Comparison of ENCODE assay signal across 23 cellular contexts in the genomic region with DNA sequence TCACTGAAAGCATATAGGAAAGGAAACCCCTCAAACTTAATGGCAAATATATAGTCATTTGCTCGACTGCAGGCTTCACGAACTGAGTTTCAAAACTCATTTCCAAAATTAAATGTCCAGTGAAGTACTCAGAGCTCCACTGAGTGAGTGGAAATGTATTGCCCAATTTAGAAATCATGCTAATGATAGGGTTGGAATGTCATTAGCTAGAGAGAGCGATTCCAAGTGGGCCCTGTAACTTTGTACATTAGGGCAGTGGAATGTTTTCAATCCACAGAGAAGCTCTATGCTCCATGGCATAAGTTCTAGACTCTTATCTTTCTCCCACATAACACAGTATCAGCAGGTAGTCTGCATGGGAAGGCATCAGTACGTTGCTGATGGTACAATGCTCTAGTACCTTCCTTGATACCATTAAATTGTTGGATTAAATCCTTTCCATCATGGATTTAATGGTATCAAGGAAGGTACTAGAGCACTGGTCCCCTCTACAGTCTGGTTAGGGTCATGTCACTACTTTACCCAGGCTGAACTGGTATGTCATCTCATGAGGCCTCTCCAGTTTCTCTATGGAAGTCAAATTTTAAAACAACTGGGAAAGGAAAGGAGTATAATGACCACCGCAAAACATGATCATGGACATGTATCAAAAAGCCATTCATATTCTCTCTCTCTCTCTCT.
"Had no signal": no experiment of that assay in that cellular context is flagged by ENCODE, and none has a peak within 500 bp of the region (broad histone marks: within the 10 kb centered on the region; RNA-seq: fewer than 3 reads in every experiment).

No MANE protein-coding gene starts in this region.

- H3K36me3 Mint-ChIP-seq: activated CD8-positive, alpha-beta memory T cell treated with anti-CD3 and anti-CD28 coated beads, Interleukin-2, amount 10 ng/mL, durations not matched to agents 7 days and 5 days had no signal

- DNase-seq: activated B cell treated with CpG ODN at 0.5 μM for 24 hours; activated CD4-positive, alpha-beta T cell treated with anti-CD3 and anti-CD28 coated beads for 1 hour; activated CD4-positive, alpha-beta T cell treated with anti-CD3 and anti-CD28 coated beads, Interleukin-2, amount 10 ng/mL, durations not matched to agents 24 days and 14 days; activated CD4-positive, alpha-beta T cell treated with anti-CD3 and anti-CD28 coated beads, Interleukin-2, amount 50 U/mL, for 48 hours; activated CD8-positive, alpha-beta memory T cell treated with anti-CD3 and anti-CD28 coated beads, Interleukin-2, amount 10 ng/mL, durations not matched to agents 7 days and 5 days; activated effector memory CD4-positive, alpha-beta T cell treated with Interleukin-2 at 50 U/mL for 16 hours; activated naive CD4-positive, alpha-beta T cell treated with Interleukin-2 at 50 U/mL for 16 hours; activated naive CD8-positive, alpha-beta T cell treated with anti-CD3 and anti-CD28 coated beads for 36 hours; activated T-cell treated with anti-CD3 and anti-CD28 coated beads, Interleukin-2, amount 50 U/mL, for 24 hours; brain microvascular endothelial cell; caudate nucleus; KG1; NCI-H1048; NCI-H146; NCI-H187 treated with DMSO at 0.1 percent for 48 hours; NCI-H2081 treated with DMSO at 0.1 percent for 48 hours; NCI-H446; NCI-H524; PC-3; SIG-M5; T-helper 17 cell; T-helper 9 cell had no signal

- H3K27me3 Mint-ChIP-seq: activated B cell treated with CpG ODN at 0.5 μM for 24 hours; activated CD4-positive, alpha-beta T cell treated with anti-CD3 and anti-CD28 coated beads, Interleukin-2, amount 10 ng/mL, durations not matched to agents 24 days and 14 days; activated CD8-positive, alpha-beta memory T cell treated with anti-CD3 and anti-CD28 coated beads, Interleukin-2, amount 10 ng/mL, durations not matched to agents 7 days and 5 days; activated naive CD8-positive, alpha-beta T cell treated with anti-CD3 and anti-CD28 coated beads for 36 hours; activated T-cell treated with anti-CD3 and anti-CD28 coated beads, Interleukin-2, amount 50 U/mL, for 24 hours; T-helper 17 cell had no signal

- H3K27me3 ChIP-seq: brain microvascular endothelial cell had no signal

- H3K27ac ChIP-seq: brain microvascular endothelial cell had no signal

- H3K4me1 Mint-ChIP-seq: activated B cell treated with CpG ODN at 0.5 μM for 24 hours; activated CD4-positive, alpha-beta T cell treated with anti-CD3 and anti-CD28 coated beads, Interleukin-2, amount 10 ng/mL, durations not matched to agents 24 days and 14 days; activated CD8-positive, alpha-beta memory T cell treated with anti-CD3 and anti-CD28 coated beads, Interleukin-2, amount 10 ng/mL, durations not matched to agents 7 days and 5 days; activated naive CD8-positive, alpha-beta T cell treated with anti-CD3 and anti-CD28 coated beads for 36 hours; T-helper 17 cell had no signal

- H3K9me3 Mint-ChIP-seq: activated B cell treated with CpG ODN at 0.5 μM for 24 hours; activated naive CD8-positive, alpha-beta T cell treated with anti-CD3 and anti-CD28 coated beads for 36 hours had no signal

- ATAC-seq: activated CD8-positive, alpha-beta memory T cell treated with anti-CD3 and anti-CD28 coated beads, Interleukin-2, amount 10 ng/mL, durations not matched to agents 7 days and 5 days; PC-3; T-helper 17 cell had no signal

- H3K27ac Mint-ChIP-seq: activated B cell treated with CpG ODN at 0.5 μM for 24 hours; activated CD4-positive, alpha-beta T cell treated with anti-CD3 and anti-CD28 coated beads, Interleukin-2, amount 10 ng/mL, durations not matched to agents 24 days and 14 days; activated CD8-positive, alpha-beta memory T cell treated with anti-CD3 and anti-CD28 coated beads, Interleukin-2, amount 10 ng/mL, durations not matched to agents 7 days and 5 days; activated naive CD8-positive, alpha-beta T cell treated with anti-CD3 and anti-CD28 coated beads for 36 hours; activated T-cell treated with anti-CD3 and anti-CD28 coated beads, Interleukin-2, amount 50 U/mL, for 24 hours; activated T-helper 1 cell treated with anti-CD3 and anti-CD28 coated beads, Interleukin-12 subunit alpha, Interleukin-12 subunit beta, Interleukin-2, Interleukin-4 antibody, amounts not matched to agents 30 ng/mL and 10 ng/mL and 1 ng/mL, durations not matched to agents 14 hours and 24 hours and 36 hours; T-helper 17 cell had no signal

- H3K36me3 ChIP-seq: brain microvascular endothelial cell had no signal

- H3K4me3 Mint-ChIP-seq: activated B cell treated with CpG ODN at 0.5 μM for 24 hours; activated CD4-positive, alpha-beta T cell treated with anti-CD3 and anti-CD28 coated beads, Interleukin-2, amount 10 ng/mL, durations not matched to agents 24 days and 14 days; activated CD8-positive, alpha-beta memory T cell treated with anti-CD3 and anti-CD28 coated beads, Interleukin-2, amount 10 ng/mL, durations not matched to agents 7 days and 5 days; activated naive CD8-positive, alpha-beta T cell treated with anti-CD3 and anti-CD28 coated beads for 36 hours; activated T-cell treated with anti-CD3 and anti-CD28 coated beads, Interleukin-2, amount 50 U/mL, for 24 hours; activated T-helper 1 cell treated with anti-CD3 and anti-CD28 coated beads, Interleukin-12 subunit alpha, Interleukin-12 subunit beta, Interleukin-2, Interleukin-4 antibody, amounts not matched to agents 30 ng/mL and 10 ng/mL and 1 ng/mL, durations not matched to agents 14 hours and 24 hours and 36 hours; T-helper 17 cell had no signal
